ENCODE assay signal across 8 cellular contexts in the genomic region with DNA sequence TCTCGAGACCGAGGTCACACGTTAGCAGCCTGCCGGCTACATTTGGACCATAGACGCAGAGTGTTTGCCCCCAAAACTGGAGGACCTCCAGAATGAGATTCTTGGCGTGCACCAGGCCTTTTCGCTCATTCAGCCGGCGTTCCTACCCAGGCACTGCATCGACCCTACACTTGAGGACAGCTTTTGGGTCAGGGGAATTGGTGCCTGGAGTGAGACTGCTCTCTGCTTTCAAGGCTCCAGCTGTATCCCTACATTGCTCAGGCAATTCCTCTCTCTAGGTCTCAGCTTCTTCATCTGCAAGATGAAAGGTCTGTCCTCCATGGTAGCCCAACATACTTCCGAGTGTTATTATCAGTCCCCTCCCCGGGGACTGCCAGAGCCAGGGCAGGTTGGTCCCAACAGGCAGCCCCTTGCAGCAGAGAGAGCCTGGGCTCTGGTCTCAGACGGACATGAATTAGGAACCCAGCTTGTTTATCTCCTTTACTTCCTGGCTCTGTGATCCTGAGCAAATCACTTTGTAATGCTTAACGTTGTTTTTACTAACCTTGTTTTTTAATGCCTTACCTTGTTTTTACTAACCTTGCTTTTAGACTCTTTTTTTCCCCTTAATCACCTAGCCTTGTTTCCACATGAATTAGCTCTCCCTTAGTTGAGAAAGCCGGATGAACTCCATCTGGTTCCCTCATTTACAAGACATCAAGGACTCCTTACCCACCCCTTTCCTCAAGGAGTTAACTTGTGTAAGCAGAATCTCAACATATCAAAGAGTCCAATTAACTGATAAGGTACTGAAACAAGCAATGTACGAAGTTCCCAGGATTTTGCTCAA. TPM values are rescaled to one million over a fixed set of nuclear protein-coding genes. Genes with fewer than 3 reads are reported as not detected.
DNase-seq lines count a peak whose midpoint lies in the region; ATAC-seq and TF ChIP-seq lines count a peak whose summit lies in the region.

No MANE protein-coding gene starts in this region.

- peak overlapping the region; percentile 87 for H3K4me3 Mint-ChIP-seq in activated naive CD4-positive, alpha-beta T cell treated with anti-CD3 and anti-CD28 coated beads, Interleukin-2, amount 10 ng/mL, durations not matched to agents 7 days and 5 days

- H3K27me3 ChIP-seq in iPS-15b (ENCODE audit: control insufficient read depth, insufficient read depth, low read length) = peaks cover 90% of the 10 kb centered on the region
- H3K27me3 ChIP-seq in spleen (replicated peaks in 1 of 7) = no peaks in the 10 kb centered on the region

- H3K9me3 ChIP-seq in iPS-15b (ENCODE audit: control insufficient read depth, insufficient read depth, low read length) = no peaks in the 10 kb centered on the region
- H3K9me3 ChIP-seq in spleen = no peaks in the 10 kb centered on the region

- intact Hi-C loops in spleen (cut with DNase I; ENCODE audit: low total_unique reads) = no loop called here

- peak; percentile 40 for DNase-seq in 8988T
- no peak for DNase-seq in activated naive CD4-positive, alpha-beta T cell treated with anti-CD3 and anti-CD28 coated beads, Interleukin-2, amount 10 ng/mL, durations not matched to agents 7 days and 5 days
- DNase-seq in spleen = no peak
- no peak for DNase-seq in SKM-1 treated with dmso at 0.1 percent for 144 hours (lab: John Stamatoyannopoulos, UW; ENCODE audit: unreplicated experiment)

- no peak for TF ChIP-seq CTCF in spleen (IDR thresholded peaks at IDR 0.05 in 8 of 11, conservative IDR thresholded peaks at IDR 0.05 in 3 of 11)

- peaks cover 30% of the 10 kb centered on the region for H3K4me1 Mint-ChIP-seq in activated naive CD4-positive, alpha-beta T cell treated with anti-CD3 and anti-CD28 coated beads, Interleukin-2, amount 10 ng/mL, durations not matched to agents 7 days and 5 days

- peaks cover 29% of the 10 kb centered on the region for H3K36me3 Mint-ChIP-seq in activated naive CD4-positive, alpha-beta T cell treated with anti-CD3 and anti-CD28 coated beads, Interleukin-2, amount 10 ng/mL, durations not matched to agents 7 days and 5 days

- CTCF ChIA-PET in activated naive CD4-positive, alpha-beta T cell treated with anti-CD3 and anti-CD28 coated beads, Interleukin-2, amount 10 ng/mL, durations not matched to agents 7 days and 5 days (lab: Charles Lee) = interaction anchor here (0.8 to 2.3 kb wide), 6 partner anchors 9 to 48 kb away, joined by 3 to 7 read pairs (median 4); no protein-coding TSS in a partner anchor

- H3K27ac Mint-ChIP-seq in activated naive CD4-positive, alpha-beta T cell treated with anti-CD3 and anti-CD28 coated beads, Interleukin-2, amount 10 ng/mL, durations not matched to agents 7 days and 5 days = peak overlapping the region; percentile 89

- H3K9me3 Mint-ChIP-seq in activated naive CD4-positive, alpha-beta T cell treated with anti-CD3 and anti-CD28 coated beads, Interleukin-2, amount 10 ng/mL, durations not matched to agents 7 days and 5 days = no peaks in the 10 kb centered on the region

- peak overlapping the region; percentile 80 for H3K4me3 ChIP-seq in GM08714 (ENCODE audit: low read length)
- peak overlapping the region; percentile 49 for H3K4me3 ChIP-seq in iPS-15b (ENCODE audit: low read depth, low read length)
- H3K4me3 ChIP-seq in spleen = peak overlapping the region; percentile 73 to 97 (median 91)

- no peaks in the 10 kb centered on the region for H3K27me3 Mint-ChIP-seq in activated naive CD4-positive, alpha-beta T cell treated with anti-CD3 and anti-CD28 coated beads, Interleukin-2, amount 10 ng/mL, durations not matched to agents 7 days and 5 days

- 5 to 8% (median 8%) methylated on average over 15 to 16 of the region's 16 CpGs for WGBS in spleen, 5 donors

- no peak for TF ChIP-seq POLR2A in spleen (IDR thresholded peaks at IDR 0.05)

- peak overlapping the region; percentile 47 for H3K9ac ChIP-seq in iPS-15b (ENCODE audit: low read depth, low read length)

- ATAC-seq in HG03565 (IDR thresholded peaks at IDR 0.05; ENCODE audit: unreplicated experiment) (peak; percentile 26), GM21423 (IDR thresholded peaks at IDR 0.05; ENCODE audit: unreplicated experiment) (no peak)

- no peaks in the 10 kb centered on the region for H3K36me3 ChIP-seq in iPS-15b (ENCODE audit: control insufficient read depth, insufficient read depth, low read length)
- peaks cover 2 to 37% (median 33%) of the 10 kb centered on the region in 6 donors for H3K36me3 ChIP-seq in spleen

- H3K4me1 ChIP-seq in iPS-15b (ENCODE audit: control insufficient read depth, insufficient read depth, low read length) (no peaks in the 10 kb centered on the region), spleen (peaks cover 13 to 42% (median 31%) of the 10 kb centered on the region in 6 donors)

- H3K27ac ChIP-seq in spleen = peak overlapping the region in 7 of 8 donors; percentile 66 to 90 (median 85)

RNA-seq across cellular contexts. Expression of gene TCHP, which starts 0.9 kb away (rescaled TPM):
- 10 to 100 TPM; 21.8 to 35.9 (median 29.0) TPM for total RNA-seq in spleen
- 10 to 100 TPM in 1 of 3 donors, 1 to 10 TPM in 2; 7.3 to 12.5 (median 7.6) TPM for polyA plus RNA-seq in spleen

RNA-seq across cellular contexts. Expression of gene GLTP, which starts 20.6 kb away (rescaled TPM):
- total RNA-seq in spleen = 10 to 100 TPM; 25.6 to 45.5 (median 35.0) TPM
- polyA plus RNA-seq in spleen = 10 to 100 TPM; 26.3 to 31.5 (median 30.3) TPM
